ENCODE assay signal across 13 cellular contexts in the genomic region with DNA sequence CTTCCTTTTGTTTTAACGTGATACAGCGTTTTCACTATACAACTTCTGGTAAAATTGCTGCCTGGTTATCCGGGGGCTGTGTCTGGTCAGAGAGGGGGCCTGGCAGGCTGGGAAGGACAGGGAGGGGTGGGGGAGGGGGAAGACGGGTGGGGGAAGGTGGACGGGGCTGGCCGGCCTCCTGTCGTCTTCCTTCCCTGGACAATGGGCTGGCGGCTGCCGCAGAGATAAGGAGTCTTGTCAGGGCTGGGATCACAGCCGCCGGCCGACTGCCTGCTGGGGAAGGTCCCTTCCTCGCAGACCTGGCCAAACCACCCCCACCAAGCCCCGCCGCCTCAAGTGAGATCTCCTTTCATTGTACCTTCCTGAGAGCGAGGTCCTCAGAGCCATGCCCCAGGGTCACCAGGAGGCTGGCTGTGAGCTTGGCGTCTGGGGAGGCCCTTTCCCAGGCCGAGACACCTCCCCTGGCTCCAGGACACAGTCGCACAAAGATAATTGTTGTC. TPM values are rescaled to one million over a fixed set of nuclear protein-coding genes. Genes with fewer than 3 reads are reported as not detected.
A peak's percentile ranks its signal among the peaks of the same experiment; 100 is the strongest.
DNase-seq lines count a peak whose midpoint lies in the region; ATAC-seq and TF ChIP-seq lines count a peak whose summit lies in the region.
"Had no signal": no experiment of that assay in that cellular context is flagged by ENCODE, and none has a peak within 500 bp of the region (broad histone marks: within the 10 kb centered on the region; RNA-seq: fewer than 3 reads in every experiment).

No MANE protein-coding gene starts in this region.

- no peak for TF ChIP-seq CTCF in lower lobe of right lung (IDR thresholded peaks at IDR 0.05)
- no peak for TF ChIP-seq CTCF in thyroid gland (IDR thresholded peaks at IDR 0.05)

- H3K27ac ChIP-seq in lower lobe of right lung (peak overlapping the region; percentile 76), thyroid gland (peak overlapping the region in 2 of 3 donors; percentile 46 to 50)
- H3K27ac ChIP-seq: VCaP had no signal

- intact Hi-C loops in lower lobe of right lung (cut with DNase I) (no loop called here), thyroid gland (cut with DNase I) (no loop called here)

- H3K9me3 ChIP-seq in lower lobe of right lung = no peaks in the 10 kb centered on the region
- no peaks in the 10 kb centered on the region for H3K9me3 ChIP-seq in thyroid gland

- peak overlapping the region; percentile 32 for H3K4me3 ChIP-seq in lower lobe of right lung
- no peak overlapping the region for H3K4me3 ChIP-seq in thyroid gland (replicated peaks in 1 of 3)

- DNase-seq in SK-N-DZ (ENCODE audit: low spot score) (peak; percentile 88), lower lobe of right lung (no peak), thyroid gland (peak in 1 of 2 donors; percentile 22), AML-193 (lab: John Stamatoyannopoulos, UW) (no peak), Kasumi-1 (lab: John Stamatoyannopoulos, UW) (no peak)
- DNase-seq: activated gamma-delta T cell treated with Interleukin-2 at 50 U/mL for 16 hours; effector CD8-positive, alpha-beta T cell; immature natural killer cell; NCI-H1105 had no signal

- no peak for TF ChIP-seq POLR2A in thyroid gland (IDR thresholded peaks at IDR 0.05)

- peaks cover 20% of the 10 kb centered on the region for H3K4me1 ChIP-seq in lower lobe of right lung
- H3K4me1 ChIP-seq in thyroid gland = peaks cover 12 to 20% of the 10 kb centered on the region in 2 donors

- ATAC-seq in esophagus mucosa = peak; percentile 13
- peak; percentile 11 to 28 for ATAC-seq in lower lobe of right lung
- no peak for ATAC-seq in activated CD4-positive, CD25-positive, alpha-beta regulatory T cell treated with anti-CD3 and anti-CD28 coated beads, Interleukin-2, amount 50 U/mL, for 24 hours
- no peak for ATAC-seq in HG02623 (IDR thresholded peaks at IDR 0.05; ENCODE audit: unreplicated experiment)

- H3K36me3 ChIP-seq in lower lobe of right lung (no peaks in the 10 kb centered on the region), thyroid gland (no peaks in the 10 kb centered on the region)

- WGBS in thyroid gland, 2 donors = 13 to 24% methylated on average over 14 to 19 of the region's 19 CpGs

- H3K27me3 ChIP-seq in lower lobe of right lung (ENCODE audit: low read depth) (no peaks in the 10 kb centered on the region), thyroid gland (no peaks in the 10 kb centered on the region)

RNA-seq across cellular contexts. Expression of a gene that starts 17.8 kb away (rescaled TPM):
- 513 and 629 TPM in 2 replicates for polyA plus RNA-seq in SK-N-DZ (2014; cell fraction: cytosol; rRNA removed)
- 276 and 299 TPM in 2 replicates for polyA plus RNA-seq in SK-N-DZ (2014; cell fraction: nucleus; rRNA removed)
- 166 TPM for total RNA-seq in esophagus mucosa
- 43.8 TPM for total RNA-seq in lower lobe of right lung
- total RNA-seq in thyroid gland = 100 to 1,000 TPM in 1 of 4 donors, 10 to 100 TPM in 3; 31.4 to 101 (median 42.6) TPM

RNA-seq across cellular contexts. Expression of a gene that starts 44.4 kb away (rescaled TPM):
- polyA plus RNA-seq in SK-N-DZ (2014; cell fraction: cytosol; rRNA removed) = 1,790 and 2,058 TPM in 2 replicates
- 1,150 and 2,442 TPM in 2 replicates for polyA plus RNA-seq in SK-N-DZ (2014; cell fraction: nucleus; rRNA removed)
- total RNA-seq in esophagus mucosa = 3,468 TPM
- 3,617 TPM for total RNA-seq in lower lobe of right lung
- total RNA-seq in thyroid gland = 1,000 to 10,000 TPM in 3 of 4 donors, 100 to 1,000 TPM in 1; 848 to 2,475 (median 1,538) TPM

Comparison
In these comparisons a context has a peak if more than half of its experiments do, and no peak if none do; other contexts are left out.
1. ATAC-seq: peak in esophagus mucosa (single experiment) and lower lobe of right lung (2 of 2); none in activated CD4-positive, CD25-positive, alpha-beta regulatory T cell treated with anti-CD3 and anti-CD28 coated beads, Interleukin-2, amount 50 U/mL, for 24 hours (0 of 2) and HG02623 (single experiment).